2 cellular contexts compared by ENCODE assay signal in genomic region chr22:39508393-39508792, GRCh38.
TF ChIP-seq lines count a peak whose summit lies in the region.

No MANE protein-coding gene starts in this region.

TF ChIP-seq in HEK293, 187 proteins besides CTCF, POLR2A, EP300 and RAD21:
- TF ChIP-seq PRDM10 (tag by site-specific recombination; IDR thresholded peaks at IDR 0.05) (0 out of 2 replicates have a peak, but pooled peaks have one; percentile 14), ZNF488 (tag by site-specific recombination; IDR thresholded peaks at IDR 0.05) (no peak), ZSCAN30 (tag by site-specific recombination; IDR thresholded peaks at IDR 0.05) (no peak), ZNF311 (tag by site-specific recombination; IDR thresholded peaks at IDR 0.05; ENCODE audit: borderline replicate concordance) (no peak), GLI4 (tag by site-specific recombination; IDR thresholded peaks at IDR 0.05) (no peak)

TF ChIP-seq in K562, 482 proteins besides CTCF, POLR2A, EP300 and RAD21:
- no peak for TF ChIP-seq ATF3 (IDR thresholded peaks at IDR 0.05)
- no peak for TF ChIP-seq ATF3 (CRISPR knock-in tag; conservative IDR thresholded peaks at IDR 0.05)
- no peak for TF ChIP-seq ARID4B (CRISPR knock-in tag; IDR thresholded peaks at IDR 0.05)
- TF ChIP-seq HLTF (IDR thresholded peaks at IDR 0.05), result no peak
- no peak for TF ChIP-seq DIDO1 (tag; IDR thresholded peaks at IDR 0.05; ENCODE audit: low read depth)
- TF ChIP-seq NCOR1 (IDR thresholded peaks at IDR 0.05), result peak; percentile 49; the same call in 1 of the 2 replicates
- TF ChIP-seq RBM34 (IDR thresholded peaks at IDR 0.05; ENCODE audit: borderline replicate concordance, insufficient read depth, low read length), result no peak
- TF ChIP-seq MLX (CRISPR knock-in tag; conservative IDR thresholded peaks at IDR 0.05), result no peak
- TF ChIP-seq HDAC3 (IDR thresholded peaks at IDR 0.05; ENCODE audit: borderline replicate concordance, partially characterized antibody), result no peak
- TF ChIP-seq BRD9 (IDR thresholded peaks at IDR 0.05; ENCODE audit: low read depth, partially characterized antibody), result no peak
- TF ChIP-seq TEAD4 (IDR thresholded peaks at IDR 0.05; ENCODE audit: low read length), result 0 out of 2 replicates have a peak, but pooled peaks have one; percentile 16
- no peak for TF ChIP-seq TEAD4 (CRISPR knock-in tag; IDR thresholded peaks at IDR 0.05; ENCODE audit: borderline replicate concordance)
- TF ChIP-seq CBFA2T2 (conservative IDR thresholded peaks at IDR 0.05), result peak; percentile 55
- TF ChIP-seq TAL1 (IDR thresholded peaks at IDR 0.05), result peak; percentile 48; the same call in 1 of the 2 replicates
- TF ChIP-seq NFRKB (IDR thresholded peaks at IDR 0.05; ENCODE audit: low read depth), result no peak
- peak; percentile 24 for TF ChIP-seq PRDM10 (IDR thresholded peaks at IDR 0.05; ENCODE audit: partially characterized antibody)
- no peak for TF ChIP-seq RFX1 (IDR thresholded peaks at IDR 0.05)
- peak; percentile 77 for TF ChIP-seq TCF3 (CRISPR knock-in tag; IDR thresholded peaks at IDR 0.05)
- TF ChIP-seq TGIF2 (CRISPR knock-in tag; IDR thresholded peaks at IDR 0.05), result no peak
- TF ChIP-seq CBFA2T3 (IDR thresholded peaks at IDR 0.05), result peak; percentile 70
- peak; percentile 47; the same call in 1 of the 2 replicates for TF ChIP-seq ARID1B (IDR thresholded peaks at IDR 0.05)
TF ChIP-seq in K562: peak in this region for 8.
